Comparison of ENCODE assay signal across 23 cellular contexts in the genomic region with DNA sequence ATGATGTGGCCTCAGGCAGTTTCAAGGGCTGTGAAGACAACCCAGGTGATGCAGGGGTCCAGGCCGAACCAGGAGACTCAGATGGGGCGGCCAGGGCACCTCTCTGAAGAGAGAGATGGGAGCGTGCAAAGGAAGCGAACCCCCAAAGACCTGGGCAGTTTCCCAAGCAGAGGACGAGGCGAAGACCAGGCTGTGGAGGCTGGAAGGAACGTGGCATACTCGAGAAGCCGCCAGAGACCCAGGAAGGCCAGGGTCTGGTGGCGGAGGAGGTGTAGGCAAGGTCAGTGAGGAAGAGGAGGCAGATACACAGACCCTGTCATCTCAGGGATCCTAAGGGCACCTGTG.
"Had no signal": no experiment of that assay in that cellular context is flagged by ENCODE, and none has a peak within 500 bp of the region (broad histone marks: within the 10 kb centered on the region; RNA-seq: fewer than 3 reads in every experiment).

No MANE protein-coding gene starts in this region.

- H3K27me3 Mint-ChIP-seq: type B pancreatic cell had no signal

- DNase-seq: cortex of kidney; effector memory CD4-positive, alpha-beta T cell; gastrocnemius medialis; immature natural killer cell; left colon; naive thymus-derived CD8-positive, alpha-beta T cell; nucleus accumbens; ovary; sigmoid colon; stimulated activated CD4-positive, alpha-beta T cell treated with anti-CD3 and anti-CD28 coated beads, Interleukin-2, amount 100 ng/mL, for 24 hours; stimulated activated CD4-positive, alpha-beta T cell treated with anti-CD3 and anti-CD28 coated beads, Interleukin-4, amount 100 ng/mL, for 4 hours; stimulated activated naive CD4-positive, alpha-beta T cell; stomach; substantia nigra had no signal

- H3K9me3 ChIP-seq: esophagus muscularis mucosa, gastrocnemius medialis, mucosa of descending colon, ovary, right atrium auricular region, sigmoid colon, stomach had no signal

- ATAC-seq: gastrocnemius medialis; left colon; mucosa of descending colon; naive thymus-derived CD8-positive, alpha-beta T cell had no signal

- H3K4me3 Mint-ChIP-seq: immature natural killer cell; naive thymus-derived CD8-positive, alpha-beta T cell; type B pancreatic cell had no signal

- H3K36me3 ChIP-seq: esophagus muscularis mucosa, gastrocnemius medialis, ovary, right atrium auricular region, sigmoid colon, stomach had no signal

- H3K27me3 ChIP-seq: esophagus muscularis mucosa, gastrocnemius medialis, ovary, right atrium auricular region, sigmoid colon, stomach had no signal

- H3K4me1 Mint-ChIP-seq: immature natural killer cell had no signal

- H3K9me3 Mint-ChIP-seq: naive thymus-derived CD8-positive, alpha-beta T cell; type B pancreatic cell had no signal

- H3K27ac ChIP-seq: epithelial cell of prostate, esophagus muscularis mucosa, gastrocnemius medialis, ovary, right atrium auricular region, sigmoid colon, stomach had no signal

- H3K4me3 ChIP-seq: esophagus muscularis mucosa, gastrocnemius medialis, mucosa of descending colon, ovary, right atrium auricular region, sigmoid colon, skin epidermis, stomach had no signal

- H3K36me3 Mint-ChIP-seq: naive thymus-derived CD8-positive, alpha-beta T cell; type B pancreatic cell had no signal

- H3K27ac Mint-ChIP-seq: immature natural killer cell had no signal

- FAIRE-seq: endometrium, keratinocyte, urothelium cell line had no signal
